In the genomic region with DNA sequence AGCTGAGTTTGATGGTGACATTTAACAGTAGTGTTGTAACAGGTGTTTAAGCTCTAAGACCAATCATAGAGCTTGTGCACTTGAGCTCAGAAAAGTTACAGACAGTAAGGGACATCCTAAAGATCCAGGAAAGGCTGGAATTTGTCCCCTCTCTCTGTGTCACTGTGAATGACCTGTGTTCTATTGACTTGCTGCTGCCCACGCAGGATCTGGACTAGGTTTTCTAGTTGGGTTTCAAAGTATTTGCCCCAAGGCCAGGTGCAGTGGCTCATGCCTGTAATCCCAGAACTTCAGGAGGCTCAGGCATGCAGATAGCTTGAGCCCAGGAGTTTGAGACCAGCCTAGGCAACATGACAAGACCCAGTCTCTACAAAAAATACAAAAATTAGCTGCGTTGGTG, we compare ENCODE assay signal across 38 cellular contexts. TPM values are rescaled to one million over a fixed set of nuclear protein-coding genes. Genes with fewer than 3 reads are reported as not detected.
"Had no signal": no experiment of that assay in that cellular context is flagged by ENCODE, and none has a peak within 500 bp of the region (broad histone marks: within the 10 kb centered on the region; RNA-seq: fewer than 3 reads in every experiment).

No MANE protein-coding gene starts in this region.

- H3K4me3 ChIP-seq: adrenal gland, body of pancreas, breast epithelium had no signal

- DNase-seq: activated B cell treated with CpG ODN at 0.5 μM for 24 hours; activated CD4-positive, alpha-beta memory T cell treated with anti-CD3 and anti-CD28 coated beads for 36 hours; activated CD4-positive, alpha-beta T cell treated with anti-CD3 and anti-CD28 coated beads for 48 hours; activated CD4-positive, alpha-beta T cell treated with anti-CD3 and anti-CD28 coated beads, Interleukin-2, amount 50 U/mL, for 1 hour; activated CD4-positive, alpha-beta T cell treated with anti-CD3 and anti-CD28 coated beads, Interleukin-2, amount 50 U/mL, for 4 hours; activated CD4-positive, CD25-positive, alpha-beta regulatory T cell treated with anti-CD3 and anti-CD28 coated beads, Interleukin-2, amount 50 U/mL, for 72 hours; activated CD8-positive, alpha-beta memory T cell treated with anti-CD3 and anti-CD28 coated beads, Interleukin-2, amount 50 U/mL, for 4 hours; activated CD8-positive, alpha-beta T cell treated with anti-CD3 and anti-CD28 coated beads for 36 hours; activated effector memory CD4-positive, alpha-beta T cell treated with anti-CD3 and anti-CD28 coated beads, Interleukin-2, amount 50 U/mL, for 16 hours; activated gamma-delta T cell treated with Interleukin-2 at 50 U/mL for 16 hours; activated naive CD4-positive, alpha-beta T cell; activated naive CD4-positive, alpha-beta T cell treated with anti-CD3 and anti-CD28 coated beads for 36 hours; activated naive CD4-positive, alpha-beta T cell treated with anti-CD3 and anti-CD28 coated beads, Interleukin-2, amount 50 U/mL, for 16 hours; activated naive CD8-positive, alpha-beta T cell treated with anti-CD3 and anti-CD28 coated beads for 36 hours; activated T-cell treated with anti-CD3 and anti-CD28 coated beads for 4 hours; activated T-cell treated with anti-CD3 and anti-CD28 coated beads, Interleukin-2, amount 50 U/mL, for 1 hour; activated T-cell treated with anti-CD3 and anti-CD28 coated beads, Interleukin-2, amount 50 U/mL, for 4 hours; activated T-cell treated with anti-CD3 and anti-CD28 coated beads, Interleukin-2, amount 50 U/mL, for 72 hours; adrenal gland; amniotic stem cell; aorta; body of pancreas; brain microvascular endothelial cell; central memory CD4-positive, alpha-beta T cell; SW 1271; T-helper 1 cell; T-helper 2 cell; T-helper 9 cell had no signal

- H3K9me3 Mint-ChIP-seq: activated CD4-positive, alpha-beta memory T cell treated with anti-CD3 and anti-CD28 coated beads for 36 hours; activated naive CD4-positive, alpha-beta T cell treated with anti-CD3 and anti-CD28 coated beads, Interleukin-2, amount 50 U/mL, for 72 hours; activated T-helper 17 cell treated with anti-CD3 and anti-CD28 coated beads, Interleukin-2, amount 50 U/mL, for 72 hours had no signal

- FAIRE-seq: astrocyte, TTC549 had no signal

- H3K36me3 Mint-ChIP-seq: activated CD4-positive, alpha-beta memory T cell treated with anti-CD3 and anti-CD28 coated beads for 36 hours; activated naive CD4-positive, alpha-beta T cell treated with anti-CD3 and anti-CD28 coated beads, Interleukin-2, amount 50 U/mL, for 72 hours; activated naive CD8-positive, alpha-beta T cell treated with anti-CD3 and anti-CD28 coated beads for 36 hours had no signal

- H3K27me3 ChIP-seq: adrenal gland, body of pancreas, brain microvascular endothelial cell, breast epithelium had no signal

- H3K9me3 ChIP-seq: body of pancreas, breast epithelium had no signal

- ATAC-seq: activated CD8-positive, alpha-beta T cell treated with anti-CD3 and anti-CD28 coated beads for 36 hours; activated naive CD4-positive, alpha-beta T cell treated with anti-CD3 and anti-CD28 coated beads, Interleukin-2, amount 50 U/mL, for 72 hours; activated T-cell treated with anti-CD3 and anti-CD28 coated beads, Interleukin-2, amount 50 U/mL, for 4 hours; activated T-cell treated with anti-CD3 and anti-CD28 coated beads, Interleukin-2, amount 50 U/mL, for 72 hours; activated T-helper 17 cell treated with anti-CD3 and anti-CD28 coated beads, Interleukin-2, amount 50 U/mL, for 72 hours; body of pancreas had no signal

- H3K36me3 ChIP-seq: adrenal gland, brain microvascular endothelial cell, breast epithelium had no signal

- H3K4me1 Mint-ChIP-seq: activated B cell treated with CpG ODN at 0.5 μM for 24 hours; activated naive CD8-positive, alpha-beta T cell treated with anti-CD3 and anti-CD28 coated beads for 36 hours; activated T-helper 17 cell treated with anti-CD3 and anti-CD28 coated beads, Interleukin-2, amount 50 U/mL, for 72 hours had no signal

- H3K4me1 ChIP-seq: adrenal gland, body of pancreas, breast epithelium had no signal

- H3K4me3 Mint-ChIP-seq: activated B cell treated with CpG ODN at 0.5 μM for 24 hours; activated CD4-positive, alpha-beta memory T cell treated with anti-CD3 and anti-CD28 coated beads for 36 hours; activated CD8-positive, alpha-beta T cell treated with anti-CD3 and anti-CD28 coated beads for 36 hours; activated naive CD4-positive, alpha-beta T cell treated with anti-CD3 and anti-CD28 coated beads for 36 hours; activated naive CD8-positive, alpha-beta T cell treated with anti-CD3 and anti-CD28 coated beads for 36 hours; activated T-cell treated with anti-CD3 and anti-CD28 coated beads, Interleukin-2, amount 50 U/mL, for 4 hours; activated T-cell treated with anti-CD3 and anti-CD28 coated beads, Interleukin-2, amount 50 U/mL, for 72 hours; activated T-helper 1 cell treated with anti-CD3 and anti-CD28 coated beads, Interleukin-12 subunit alpha, Interleukin-12 subunit beta, Interleukin-2, Interleukin-4 antibody, amounts not matched to agents 30 ng/mL and 10 ng/mL and 1 ng/mL, durations not matched to agents 14 hours and 24 hours and 36 hours; activated T-helper 17 cell treated with anti-CD3 and anti-CD28 coated beads, Interleukin-2, amount 50 U/mL, for 72 hours; T-helper 1 cell treated with Interleukin-12 subunit alpha and Interleukin-12 subunit beta and Interleukin-4 antibody, amounts not matched to agents 30 μg/mL and 1 μg/mL, for 36 hours; T-helper 2 cell treated with Interferon-gamma antibody and Interleukin-4, amounts not matched to agents 5 μg/mL and 100 μg/mL, for 36 hours had no signal

- H3K27ac ChIP-seq: adrenal gland, body of pancreas, brain microvascular endothelial cell, breast epithelium, VCaP had no signal

- H3K27ac Mint-ChIP-seq: activated B cell treated with CpG ODN at 0.5 μM for 24 hours; activated CD4-positive, alpha-beta memory T cell treated with anti-CD3 and anti-CD28 coated beads for 36 hours; activated CD8-positive, alpha-beta T cell treated with anti-CD3 and anti-CD28 coated beads for 36 hours; activated naive CD4-positive, alpha-beta T cell treated with anti-CD3 and anti-CD28 coated beads for 36 hours; activated naive CD4-positive, alpha-beta T cell treated with anti-CD3 and anti-CD28 coated beads, Interleukin-2, amount 50 U/mL, for 72 hours; activated naive CD8-positive, alpha-beta T cell treated with anti-CD3 and anti-CD28 coated beads for 36 hours; activated T-cell treated with anti-CD3 and anti-CD28 coated beads, Interleukin-2, amount 50 U/mL, for 72 hours; activated T-helper 1 cell treated with anti-CD3 and anti-CD28 coated beads, Interleukin-12 subunit alpha, Interleukin-12 subunit beta, Interleukin-2, Interleukin-4 antibody, amounts not matched to agents 30 ng/mL and 10 ng/mL and 1 ng/mL, durations not matched to agents 14 hours and 24 hours and 36 hours; activated T-helper 17 cell treated with anti-CD3 and anti-CD28 coated beads, Interleukin-2, amount 50 U/mL, for 72 hours; T-helper 1 cell treated with Interleukin-12 subunit alpha and Interleukin-12 subunit beta and Interleukin-4 antibody, amounts not matched to agents 30 μg/mL and 1 μg/mL, for 36 hours; T-helper 2 cell treated with Interferon-gamma antibody and Interleukin-4, amounts not matched to agents 5 μg/mL and 100 μg/mL, for 36 hours had no signal

RNA-seq across cellular contexts. Expression of a gene that starts 17.1 kb away (rescaled TPM):
- total RNA-seq: activated B cell treated with CpG ODN at 0.5 μM for 24 hours; activated CD4-positive, alpha-beta memory T cell treated with anti-CD3 and anti-CD28 coated beads for 36 hours; activated CD8-positive, alpha-beta memory T cell treated with anti-CD3 and anti-CD28 coated beads for 36 hours; activated CD8-positive, alpha-beta T cell treated with anti-CD3 and anti-CD28 coated beads for 36 hours; activated naive CD4-positive, alpha-beta T cell treated with anti-CD3 and anti-CD28 coated beads for 36 hours; activated naive CD4-positive, alpha-beta T cell treated with anti-CD3 and anti-CD28 coated beads, Interleukin-2, amount 50 U/mL, for 72 hours; activated naive CD8-positive, alpha-beta T cell treated with anti-CD3 and anti-CD28 coated beads for 36 hours; activated T-cell treated with anti-CD3 and anti-CD28 coated beads, Interleukin-2, amount 50 U/mL, for 72 hours; activated T-helper 1 cell treated with anti-CD3 and anti-CD28 coated beads, Interleukin-12 subunit alpha, Interleukin-12 subunit beta, Interleukin-2, Interleukin-4 antibody, amounts not matched to agents 30 ng/mL and 10 ng/mL and 1 ng/mL, durations not matched to agents 14 hours and 24 hours and 36 hours; activated T-helper 17 cell treated with anti-CD3 and anti-CD28 coated beads, Interleukin-2, amount 50 U/mL, for 72 hours; astrocyte had no signal
